4 cellular contexts compared by ENCODE assay signal in the genomic region with DNA sequence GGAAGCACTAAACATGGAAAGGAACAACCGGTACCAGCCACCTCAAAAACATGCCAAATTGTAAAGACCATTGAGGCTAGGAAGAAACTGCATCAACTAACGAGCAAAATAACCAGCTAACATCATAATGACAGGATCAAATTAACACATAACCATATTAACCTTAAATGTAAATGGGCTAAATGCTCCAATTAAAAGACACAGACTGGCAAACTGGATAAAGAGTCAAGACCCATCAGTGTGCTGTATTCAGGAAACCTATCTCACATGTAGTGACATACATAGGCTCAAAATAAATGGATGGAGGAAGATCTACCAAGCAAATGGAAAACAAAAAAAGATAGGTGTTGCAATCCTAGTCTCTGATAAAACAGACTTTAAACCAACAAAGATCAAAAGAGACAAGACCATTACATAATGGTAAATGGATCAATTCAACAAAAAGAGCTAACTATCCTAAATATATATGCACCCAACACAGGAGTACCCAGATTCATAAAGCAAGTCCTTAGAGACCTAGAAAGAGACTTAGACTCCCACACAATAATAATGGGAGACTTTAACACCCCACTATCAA.
TF ChIP-seq lines count a peak whose summit lies in the region.
"Not testable (repeated sequence)": the region's sequence is repeated elsewhere in the genome, so short reads cannot be mapped to it uniquely, and the experiment has no call there.

No MANE protein-coding gene starts in this region.

TF ChIP-seq in HEK293, 187 proteins besides CTCF, POLR2A, EP300 and RAD21:
- peak; percentile 85 for TF ChIP-seq ZNF529 (tag by site-specific recombination; IDR thresholded peaks at IDR 0.05; ENCODE audit: insufficient replicate concordance)

TF ChIP-seq in K562, 482 proteins besides CTCF, POLR2A, EP300 and RAD21:
- TF ChIP-seq ZNF507 (tag; conservative IDR thresholded peaks at IDR 0.05): peak; percentile 88

TF ChIP-seq in HepG2, 621 proteins besides CTCF, POLR2A, EP300 and RAD21 (continues in another document):
- not testable (repeated sequence) for TF ChIP-seq FOXP1 (IDR thresholded peaks at IDR 0.05); SOX13 (IDR thresholded peaks at IDR 0.05); ATF7 (CRISPR knock-in tag; IDR thresholded peaks at IDR 0.05)
- TF ChIP-seq FOXP1 (CRISPR knock-in tag; IDR thresholded peaks at IDR 0.05) (peak; percentile 58; the same call in 1 of the 2 replicates), CEBPG (CRISPR knock-in tag; IDR thresholded peaks at IDR 0.05) (peak; percentile 84), NR2F6 (IDR thresholded peaks at IDR 0.05) (0 out of 2 replicates have a peak, but pooled peaks have one; percentile 14), NR2F6 (CRISPR knock-in tag; IDR thresholded peaks at IDR 0.05) (peak; percentile 21; the same call in 1 of the 2 replicates), FOXP4 (CRISPR knock-in tag; IDR thresholded peaks at IDR 0.05) (0 out of 2 replicates have a peak, but pooled peaks have one; percentile 36), THAP11 (CRISPR knock-in tag; IDR thresholded peaks at IDR 0.05) (peak; percentile 75), ONECUT2 (CRISPR knock-in tag; IDR thresholded peaks at IDR 0.05) (peak; percentile 61), CEBPB (IDR thresholded peaks at IDR 0.05; ENCODE audit: borderline replicate concordance, low read depth, low read length) (peak; percentile 55; the same call in 1 of the 2 replicates), SOX13 (CRISPR knock-in tag; conservative IDR thresholded peaks at IDR 0.05 in 1 of 2, IDR thresholded peaks at IDR 0.05 in 1 of 2) (peak in 1 of 2 experiments; percentile 54; a peak in 1 of 4 replicates), HMG20A (CRISPR knock-in tag; IDR thresholded peaks at IDR 0.05; ENCODE audit: borderline replicate concordance) (peak; percentile 30; the same call in 1 of the 2 replicates), SAP130 (CRISPR knock-in tag; IDR thresholded peaks at IDR 0.05; ENCODE audit: low read depth) (peak; percentile 36; the same call in 1 of the 2 replicates), GATAD2A (CRISPR knock-in tag; IDR thresholded peaks at IDR 0.05) (peak; percentile 75), ATF7 (IDR thresholded peaks at IDR 0.05) (0 out of 2 replicates have a peak, but pooled peaks have one; percentile 19), ISL2 (CRISPR knock-in tag; IDR thresholded peaks at IDR 0.05) (peak; percentile 58; the same call in 1 of the 2 replicates), SOX5 (CRISPR knock-in tag; IDR thresholded peaks at IDR 0.05; ENCODE audit: borderline replicate concordance) (peak; percentile 68; the same call in 1 of the 2 replicates)
- TF ChIP-seq, protein P1, sequence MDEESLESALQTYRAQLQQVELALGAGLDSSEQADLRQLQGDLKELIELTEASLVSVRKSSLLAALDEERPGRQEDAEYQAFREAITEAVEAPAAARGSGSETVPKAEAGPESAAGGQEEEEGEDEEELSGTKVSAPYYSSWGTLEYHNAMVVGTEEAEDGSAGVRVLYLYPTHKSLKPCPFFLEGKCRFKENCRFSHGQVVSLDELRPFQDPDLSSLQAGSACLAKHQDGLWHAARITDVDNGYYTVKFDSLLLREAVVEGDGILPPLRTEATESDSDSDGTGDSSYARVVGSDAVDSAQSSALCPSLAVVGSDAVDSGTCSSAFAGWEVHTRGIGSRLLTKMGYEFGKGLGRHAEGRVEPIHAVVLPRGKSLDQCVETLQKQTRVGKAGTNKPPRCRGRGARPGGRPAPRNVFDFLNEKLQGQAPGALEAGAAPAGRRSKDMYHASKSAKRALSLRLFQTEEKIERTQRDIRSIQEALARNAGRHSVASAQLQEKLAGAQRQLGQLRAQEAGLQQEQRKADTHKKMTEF (CRISPR knock-in tag; IDR thresholded peaks at IDR 0.05): peak; percentile 59; the same call in 1 of the 2 replicates

TF ChIP-seq in liver, 16 proteins besides CTCF, POLR2A, EP300 and RAD21:
- TF ChIP-seq HNF4A (conservative IDR thresholded peaks at IDR 0.05): peak; percentile 16 to 25
TF ChIP-seq in liver: peak in this region for 1; not testable (repeated sequence) for 15.
